ENCODE assay signal across 1 cellular context in genomic region chr5:80318212-80318611, GRCh38.
TF ChIP-seq lines count a peak whose summit lies in the region.

No MANE protein-coding gene starts in this region.

TF ChIP-seq in HepG2, 621 proteins besides CTCF, POLR2A, EP300 and RAD21 (continued from another document):
- no peak for TF ChIP-seq GMEB2 (CRISPR knock-in tag; IDR thresholded peaks at IDR 0.05; ENCODE audit: low read depth)
- TF ChIP-seq, protein P1, sequence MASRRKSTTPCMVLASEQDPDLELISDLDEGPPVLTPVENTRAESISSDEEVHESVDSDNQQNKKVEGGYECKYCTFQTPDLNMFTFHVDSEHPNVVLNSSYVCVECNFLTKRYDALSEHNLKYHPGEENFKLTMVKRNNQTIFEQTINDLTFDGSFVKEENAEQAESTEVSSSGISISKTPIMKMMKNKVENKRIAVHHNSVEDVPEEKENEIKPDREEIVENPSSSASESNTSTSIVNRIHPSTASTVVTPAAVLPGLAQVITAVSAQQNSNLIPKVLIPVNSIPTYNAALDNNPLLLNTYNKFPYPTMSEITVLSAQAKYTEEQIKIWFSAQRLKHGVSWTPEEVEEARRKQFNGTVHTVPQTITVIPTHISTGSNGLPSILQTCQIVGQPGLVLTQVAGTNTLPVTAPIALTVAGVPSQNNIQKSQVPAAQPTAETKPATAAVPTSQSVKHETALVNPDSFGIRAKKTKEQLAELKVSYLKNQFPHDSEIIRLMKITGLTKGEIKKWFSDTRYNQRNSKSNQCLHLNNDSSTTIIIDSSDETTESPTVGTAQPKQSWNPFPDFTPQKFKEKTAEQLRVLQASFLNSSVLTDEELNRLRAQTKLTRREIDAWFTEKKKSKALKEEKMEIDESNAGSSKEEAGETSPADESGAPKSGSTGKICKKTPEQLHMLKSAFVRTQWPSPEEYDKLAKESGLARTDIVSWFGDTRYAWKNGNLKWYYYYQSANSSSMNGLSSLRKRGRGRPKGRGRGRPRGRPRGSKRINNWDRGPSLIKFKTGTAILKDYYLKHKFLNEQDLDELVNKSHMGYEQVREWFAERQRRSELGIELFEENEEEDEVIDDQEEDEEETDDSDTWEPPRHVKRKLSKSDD (CRISPR knock-in tag; IDR thresholded peaks at IDR 0.05; ENCODE audit: low read depth): no peak
- no peak for TF ChIP-seq THAP11 (CRISPR knock-in tag; IDR thresholded peaks at IDR 0.05)
- TF ChIP-seq HDAC6 (IDR thresholded peaks at IDR 0.05; ENCODE audit: low read depth, low read length): no peak
- no peak for TF ChIP-seq CHD2 (IDR thresholded peaks at IDR 0.05; ENCODE audit: low read depth, low read length)
- no peak for TF ChIP-seq NR2F6 (IDR thresholded peaks at IDR 0.05)
- no peak for TF ChIP-seq NR2F6 (CRISPR knock-in tag; IDR thresholded peaks at IDR 0.05)
- no peak for TF ChIP-seq ZNF83 (CRISPR knock-in tag; IDR thresholded peaks at IDR 0.05; ENCODE audit: borderline replicate concordance)
- no peak for TF ChIP-seq RELA (CRISPR knock-in tag; IDR thresholded peaks at IDR 0.05)
- no peak for TF ChIP-seq SIN3A (IDR thresholded peaks at IDR 0.05; ENCODE audit: borderline replicate concordance, low read depth, low read length)
- no peak for TF ChIP-seq ZBTB4 (CRISPR knock-in tag; IDR thresholded peaks at IDR 0.05; ENCODE audit: borderline replicate concordance)
- TF ChIP-seq PTBP1 (IDR thresholded peaks at IDR 0.05; ENCODE audit: low read depth, low read length, poor library complexity, severe bottlenecking): no peak
- no peak for TF ChIP-seq ZNF160 (CRISPR knock-in tag; IDR thresholded peaks at IDR 0.05)
- TF ChIP-seq ZNF567 (CRISPR knock-in tag; IDR thresholded peaks at IDR 0.05; ENCODE audit: borderline replicate concordance): no peak
